8 cellular contexts compared by ENCODE assay signal in genomic region chr1:6600410-6601048, GRCh38. TPM values are rescaled to one million over a fixed set of nuclear protein-coding genes. Genes with fewer than 3 reads are reported as not detected.
DNase-seq lines count a peak whose midpoint lies in the region; ATAC-seq and TF ChIP-seq lines count a peak whose summit lies in the region.

No MANE protein-coding gene starts in this region.

- H4K20me1 ChIP-seq in IMR-90 (ENCODE audit: insufficient read depth, low read length) (peaks cover 65% of the 10 kb centered on the region), mammary epithelial cell (ENCODE audit: insufficient read depth, low read length) (peaks cover 16% of the 10 kb centered on the region)

- peak overlapping the region; percentile 60 for H2BK5ac ChIP-seq in IMR-90 (ENCODE audit: low read depth, low read length, poor library complexity, severe bottlenecking)

- TF ChIP-seq POLR2A in IMR-90 (IDR thresholded peaks at IDR 0.05; ENCODE audit: low read depth, low read length) (no peak), vagina (IDR thresholded peaks at IDR 0.05) (no peak)

- H3K79me1 ChIP-seq in IMR-90 (ENCODE audit: low read depth in 1 of 2, low read length in 2 of 2), result peaks cover 5 to 66% of the 10 kb centered on the region in 2 experiments; a peak in 3 of 4 replicates

- H3K27me3 Mint-ChIP-seq in Caco-2 (ENCODE audit: insufficient read depth, unreplicated experiment), result no peaks in the 10 kb centered on the region

- H3K36me3 Mint-ChIP-seq in Caco-2 (ENCODE audit: insufficient read depth, unreplicated experiment), result peaks cover 65% of the 10 kb centered on the region

- H2BK20ac ChIP-seq in IMR-90 (ENCODE audit: low read depth, low read length), result peak overlapping the region; percentile 21; the same call in 1 of the 2 replicates

- peak overlapping the region; percentile 81 for H3K23ac ChIP-seq in IMR-90 (ENCODE audit: low read depth, low read length)

- BruUV-seq in Caco-2 (replicated peaks; lab: Mats Ljungman, UMichigan) (TSS peak; percentile 24), IMR-90 (replicated peaks; lab: Mats Ljungman, UMichigan) (TSS peak; percentile 12), mammary epithelial cell (replicated peaks; lab: Mats Ljungman, UMichigan) (TSS peak; percentile 47)

- H3K36me3 ChIP-seq in Caco-2 (ENCODE audit: control insufficient read depth, insufficient read depth, low read length) (peaks cover 6% of the 10 kb centered on the region), IMR-90 (ENCODE audit: control insufficient read depth, insufficient read depth, low read length) (peaks cover 32% of the 10 kb centered on the region), mammary epithelial cell (ENCODE audit: insufficient read depth, low read length) (peaks cover 18% of the 10 kb centered on the region), mesodermal cell (ENCODE audit: control insufficient read depth, insufficient read depth, low read length) (peaks cover 38% of the 10 kb centered on the region), vagina (peaks cover 0 to 36% of the 10 kb centered on the region in 2 donors)

- no peaks in the 10 kb centered on the region for H3K4me1 Mint-ChIP-seq in Caco-2 (ENCODE audit: low read depth, unreplicated experiment)

- peak overlapping the region; percentile 97 for H3K27ac Mint-ChIP-seq in Caco-2 (ENCODE audit: unreplicated experiment)

- peak overlapping the region; percentile 5; the same call in 1 of the 2 replicates for H4K5ac ChIP-seq in IMR-90 (ENCODE audit: low read depth, low read length)

- peak overlapping the region; percentile 61; the same call in 1 of the 2 replicates for H4K91ac ChIP-seq in IMR-90 (ENCODE audit: insufficient read depth, low read depth, low read length)

- in situ Hi-C loops in IMR-90 (cut with MboI; ENCODE audit: low sequenced_read_pairs), result no loop called here
- in situ Hi-C loops in mammary epithelial cell (cut with MboI; ENCODE audit: low sequenced_read_pairs in 2 of 2), result no loop called here

- peak overlapping the region in 1 of 2 experiments; percentile 26; a peak in 1 of 4 replicates for H4K8ac ChIP-seq in IMR-90 (ENCODE audit: low read depth in 2 of 2, low read length in 2 of 2)

- intact Hi-C loops in Caco-2 (cut with micrococcal nuclease; ENCODE audit: unreplicated experiment), result loop anchor here (10.0 kb wide), 2 partner anchors 46 to 106 kb away; partner anchors contain the start of genes NOL9, PLEKHG5 and TAS1R1
- intact Hi-C loops in IMR-90 (cut with micrococcal nuclease), result loop anchor here (2.0 kb wide), 1 partner anchor 46 kb away; no protein-coding TSS in a partner anchor
- intact Hi-C loops in mammary epithelial cell (cut with micrococcal nuclease), result loop anchor here (1.0 to 2.0 kb wide), 4 partner anchors 13 to 112 kb away; partner anchors contain the start of genes NOL9 and PHF13
- intact Hi-C loops in vagina (cut with DNase I), result loop anchor here (5.0 kb wide), 1 partner anchor 37 kb away; no protein-coding TSS in a partner anchor

- TF ChIP-seq RAD21 in IMR-90 (IDR thresholded peaks at IDR 0.05; ENCODE audit: low read length), result no peak

- WGBS in IMR-90 (ENCODE audit: extremely low coverage in 2 of 2, insufficient read length in 1 of 2), 2 experiments, result 0% methylated on average over 1 of the region's 10 CpGs; no CpG with 5 or more reads in 1 of the 2 experiments
- 4% methylated on average over 9 of the region's 10 CpGs for WGBS in mammary epithelial cell (ENCODE audit: low coverage, missing lambda C conversion rate)
- 26 to 28% methylated on average over 9 to 10 of the region's 10 CpGs for WGBS in mesodermal cell (ENCODE audit: insufficient coverage in 2 of 2), 2 experiments

- DNase-seq in Caco-2 (no peak), IMR-90 (peak; percentile 27), mammary epithelial cell (no peak), vagina (ENCODE audit: extremely low spot score in 2 of 2) (no peak), EL (no peak)

- H3K27me3 ChIP-seq in Caco-2 (replicated peaks; ENCODE audit: control insufficient read depth, insufficient read depth, low read length) (no peaks in the 10 kb centered on the region), IMR-90 (ENCODE audit: control insufficient read depth, insufficient read depth, low read length) (no peaks in the 10 kb centered on the region), mammary epithelial cell (ENCODE audit: insufficient read depth, low read length) (no peaks in the 10 kb centered on the region), vagina (no peaks in the 10 kb centered on the region)

- peaks cover 71% of the 10 kb centered on the region for H3K79me2 ChIP-seq in mammary epithelial cell (ENCODE audit: insufficient read depth, low read length)

- H3K4me3 ChIP-seq in Caco-2 (ENCODE audit: low read depth, low read length) (peak overlapping the region; percentile 56), IMR-90 (ENCODE audit: insufficient read depth, low read depth, low read length) (peak overlapping the region; percentile 88), mammary epithelial cell (replicated peaks in 1 of 3; ENCODE audit: insufficient read depth in 1 of 3, low read depth in 2 of 3, low read length in 3 of 3) (peak overlapping the region; percentile 58 to 98 (median 95)), mesodermal cell (ENCODE audit: extremely low read depth, insufficient read depth, low read length, poor library complexity, severe bottlenecking) (peak overlapping the region; percentile 81), vagina (peak overlapping the region; percentile 59 to 74)

- peak overlapping the region; percentile 59 for H3K56ac ChIP-seq in IMR-90 (ENCODE audit: extremely low read depth, insufficient read depth, low read length)

- H3K14ac ChIP-seq in IMR-90 (replicated peaks; ENCODE audit: low read depth, low read length), result peak overlapping the region; percentile 76

- peak overlapping the region; percentile 100 for H2AK9ac ChIP-seq in IMR-90 (replicated peaks; ENCODE audit: low read depth, low read length, poor library complexity)

- no peak overlapping the region; the same call in 2 of the 3 replicates for H2BK15ac ChIP-seq in IMR-90 (ENCODE audit: low read depth, low read length)

- no peak overlapping the region; the same call in 1 of the 2 replicates for H3K18ac ChIP-seq in IMR-90 (ENCODE audit: low read depth, low read length)

- CTCF ChIA-PET in Caco-2 (lab: Charles Lee) (no interaction called here), IMR-90 (lab: Yijun Ruan, JAX) (interaction anchor here (0.6 kb wide), 1 partner anchor 19 kb away, joined by 6 read pairs; no protein-coding TSS in a partner anchor), mammary epithelial cell (lab: Charles Lee; ENCODE audit: low non-redundant PET) (interaction anchor here (0.7 kb wide), 1 partner anchor 87 kb away, joined by 3 read pairs; no protein-coding TSS in a partner anchor)

- H3K4me2 ChIP-seq in IMR-90 (ENCODE audit: low read depth, low read length) (peak overlapping the region; percentile 68), mammary epithelial cell (ENCODE audit: insufficient read depth, low read depth, low read length) (peak overlapping the region; percentile 76)

- H3K4me1 ChIP-seq in Caco-2 (peaks cover 9% of the 10 kb centered on the region; the same call in 1 of the 2 replicates), IMR-90 (ENCODE audit: control insufficient read depth, insufficient read depth, low read length) (peaks cover 14% of the 10 kb centered on the region), mammary epithelial cell (ENCODE audit: insufficient read depth, low read length) (peaks cover 42% of the 10 kb centered on the region), mesodermal cell (ENCODE audit: control insufficient read depth, insufficient read depth, low read length, poor library complexity, severe bottlenecking) (peaks cover 19% of the 10 kb centered on the region), vagina (peaks cover 72% of the 10 kb centered on the region)

- H3K27ac ChIP-seq in IMR-90 (ENCODE audit: insufficient read depth, low read length), result peak overlapping the region; percentile 58
- H3K27ac ChIP-seq in mammary epithelial cell (ENCODE audit: insufficient read depth, low read depth, low read length), result peak overlapping the region; percentile 97
- H3K27ac ChIP-seq in mesodermal cell (ENCODE audit: low read depth, low read length, severe bottlenecking), result peak overlapping the region; percentile 79
- peak overlapping the region; percentile 98 for H3K27ac ChIP-seq in vagina

- peak overlapping the region; percentile 96 for H3K4me3 Mint-ChIP-seq in Caco-2 (ENCODE audit: unreplicated experiment)

- no peak for TF ChIP-seq CTCF in Caco-2 (IDR thresholded peaks at IDR 0.05; ENCODE audit: insufficient read depth in 1 of 2, low read depth in 1 of 2, low read length in 1 of 2, severe bottlenecking in 1 of 2, unreplicated experiment in 1 of 2)
- TF ChIP-seq CTCF in IMR-90 (conservative IDR thresholded peaks at IDR 0.05; ENCODE audit: low read depth, low read length), result no peak
- no peak for TF ChIP-seq CTCF in mammary epithelial cell (conservative IDR thresholded peaks at IDR 0.05 in 1 of 2, IDR thresholded peaks at IDR 0.05 in 1 of 2; ENCODE audit: extremely low read depth in 1 of 2, insufficient read depth in 1 of 2, low read depth in 1 of 2, low read length in 2 of 2)
- no peak for TF ChIP-seq CTCF in vagina (IDR thresholded peaks at IDR 0.05)

- no peak for ATAC-seq in IMR-90 (ENCODE audit: low read depth)
- ATAC-seq in HG03097 (IDR thresholded peaks at IDR 0.05; ENCODE audit: low FRiP score, unreplicated experiment), result no peak
- ATAC-seq in GM19328 (IDR thresholded peaks at IDR 0.05; ENCODE audit: unreplicated experiment), result no peak

- dilution Hi-C loops in IMR-90 (cut with HindIII; ENCODE audit: low sequenced_read_pairs, unreplicated experiment) (no loop called here), mammary epithelial cell (cut with HindIII; ENCODE audit: low sequenced_read_pairs) (no loop called here)

- peak overlapping the region; percentile 46 for H2AK5ac ChIP-seq in IMR-90 (ENCODE audit: low read depth, low read length)

- POLR2A ChIA-PET in Caco-2 (lab: Charles Lee) (no interaction called here), IMR-90 (lab: Charles Lee; ENCODE audit: unreplicated experiment) (no interaction called here)

- H3K9me3 Mint-ChIP-seq in Caco-2 (ENCODE audit: unreplicated experiment), result no peaks in the 10 kb centered on the region

- peak overlapping the region; percentile 79 for H3K4ac ChIP-seq in IMR-90 (ENCODE audit: low read depth, low read length)

- peak overlapping the region; percentile 78 for H2AFZ ChIP-seq in IMR-90 (replicated peaks; ENCODE audit: low read length, poor library complexity)
- no peak overlapping the region for H2AFZ ChIP-seq in mammary epithelial cell (ENCODE audit: low read depth, low read length)

- H2BK120ac ChIP-seq in IMR-90 (ENCODE audit: low read depth, low read length), result peak overlapping the region; percentile 59

- H3K9me3 ChIP-seq in Caco-2 (no peaks in the 10 kb centered on the region), IMR-90 (ENCODE audit: control insufficient read depth, insufficient read depth, low read length) (no peaks in the 10 kb centered on the region), mammary epithelial cell (replicated peaks; ENCODE audit: insufficient read depth, low read length) (no peaks in the 10 kb centered on the region), mesodermal cell (ENCODE audit: control insufficient read depth, low read length) (no peaks in the 10 kb centered on the region), vagina (no peaks in the 10 kb centered on the region)

- peaks cover 13% of the 10 kb centered on the region for H3K9me1 ChIP-seq in IMR-90 (ENCODE audit: insufficient read depth, low read length)

- H3K9ac ChIP-seq in IMR-90 (ENCODE audit: low read depth, low read length) (peak overlapping the region; percentile 58), mammary epithelial cell (ENCODE audit: insufficient read depth, low read length) (peak overlapping the region; percentile 99)

RNA-seq across cellular contexts. Expression of gene KLHL21, which starts 2.1 kb away (rescaled TPM):
- total RNA-seq in Caco-2 (2022), result 21.6 and 22.4 TPM in 2 replicates
- total RNA-seq in IMR-90 (2012; rRNA removed), result 12.0 and 14.2 TPM in 2 replicates
- polyA plus RNA-seq in IMR-90 (2012; rRNA removed), result 36.7 and 37.4 TPM in 2 replicates
- 27.2 and 40.1 TPM in 2 replicates for polyA plus RNA-seq in IMR-90 (2012; cell fraction: cytosol; rRNA removed)
- polyA plus RNA-seq in IMR-90 (2012; cell fraction: nucleus; rRNA removed; ENCODE audit: low replicate concordance), result 70.4 and 149 TPM in 2 replicates
- 100 to 1,000 TPM in 1 of 2 donors, 10 to 100 TPM in 1; 64.5 to 160 TPM for total RNA-seq in mammary epithelial cell
- 38.1 TPM for polyA plus RNA-seq in mammary epithelial cell
- polyA minus RNA-seq in mammary epithelial cell, result 67.9 TPM
- 7.8 TPM for polyA plus RNA-seq in mesodermal cell (2013, experiment 1 of 2)
- polyA plus RNA-seq in mesodermal cell (2013, experiment 2 of 2), result 7.7 TPM
- total RNA-seq in vagina, result 54.3 TPM

RNA-seq across cellular contexts. Expression of gene PHF13, which starts 13.0 kb away (rescaled TPM):
- total RNA-seq in Caco-2 (2022) (20.0 and 21.8 TPM in 2 replicates), IMR-90 (2012; rRNA removed) (7.3 and 9.4 TPM in 2 replicates), mammary epithelial cell (10 to 100 TPM; 11.8 to 16.3 TPM), vagina (21.6 TPM)
- polyA plus RNA-seq in IMR-90 (2012; rRNA removed) (7.6 and 9.8 TPM in 2 replicates), mammary epithelial cell (7.4 TPM)
- 6.4 and 8.4 TPM in 2 replicates for polyA plus RNA-seq in IMR-90 (2012; cell fraction: cytosol; rRNA removed)
- 13.3 and 25.1 TPM in 2 replicates for polyA plus RNA-seq in IMR-90 (2012; cell fraction: nucleus; rRNA removed; ENCODE audit: low replicate concordance)
- polyA minus RNA-seq in mammary epithelial cell, result 8.7 TPM
- polyA plus RNA-seq in mesodermal cell (2013, experiment 1 of 2), result 26.7 TPM
- 22.6 TPM for polyA plus RNA-seq in mesodermal cell (2013, experiment 2 of 2)

RNA-seq across cellular contexts. Expression of gene ZBTB48, which starts 20.7 kb away (rescaled TPM):
- 22.5 and 24.8 TPM in 2 replicates for total RNA-seq in Caco-2 (2022)
- 9.3 and 10.3 TPM in 2 replicates for total RNA-seq in IMR-90 (2012; rRNA removed)
- polyA plus RNA-seq in IMR-90 (2012; rRNA removed), result 17.5 and 19.7 TPM in 2 replicates
- polyA plus RNA-seq in IMR-90 (2012; cell fraction: cytosol; rRNA removed), result 10.0 and 15.6 TPM in 2 replicates
- 61.7 and 153 TPM in 2 replicates for polyA plus RNA-seq in IMR-90 (2012; cell fraction: nucleus; rRNA removed; ENCODE audit: low replicate concordance)
- total RNA-seq in mammary epithelial cell, result 10 to 100 TPM; 15.3 to 29.5 TPM
- polyA plus RNA-seq in mammary epithelial cell, result 14.5 TPM
- polyA minus RNA-seq in mammary epithelial cell, result 0.47 TPM
- polyA plus RNA-seq in mesodermal cell (2013, experiment 1 of 2), result 20.0 TPM
- 18.6 TPM for polyA plus RNA-seq in mesodermal cell (2013, experiment 2 of 2)
- 9.1 TPM for total RNA-seq in vagina

RNA-seq across cellular contexts. Expression of gene THAP3, which starts 24.1 kb away (rescaled TPM):
- total RNA-seq in Caco-2 (2022) (13.5 and 15.1 TPM in 2 replicates), IMR-90 (2012; rRNA removed) (13.9 and 14.2 TPM in 2 replicates), mammary epithelial cell (10 to 100 TPM in 1 of 2 donors, 1 to 10 TPM in 1; 7.2 to 11.4 TPM), vagina (29.0 TPM)
- polyA plus RNA-seq in IMR-90 (2012; rRNA removed) (14.9 and 16.0 TPM in 2 replicates), mammary epithelial cell (5.4 TPM)
- polyA plus RNA-seq in IMR-90 (2012; cell fraction: cytosol; rRNA removed), result 11.8 and 12.7 TPM in 2 replicates
- 23.2 and 37.1 TPM in 2 replicates for polyA plus RNA-seq in IMR-90 (2012; cell fraction: nucleus; rRNA removed; ENCODE audit: low replicate concordance)
- not detected for polyA minus RNA-seq in mammary epithelial cell
- polyA plus RNA-seq in mesodermal cell (2013, experiment 1 of 2), result 24.1 TPM
- polyA plus RNA-seq in mesodermal cell (2013, experiment 2 of 2), result 21.9 TPM

RNA-seq across cellular contexts. Expression of gene TAS1R1, which starts 45.4 kb away (rescaled TPM):
- not detected in 2 replicates for total RNA-seq in Caco-2 (2022)
- total RNA-seq in IMR-90 (2012; rRNA removed), result not detected in 2 replicates
- polyA plus RNA-seq in IMR-90 (2012; rRNA removed), result 0.05 and 0.10 TPM in 2 replicates
- polyA plus RNA-seq in IMR-90 (2012; cell fraction: cytosol; rRNA removed), result 0.05 TPM in 1 of 2 replicates, not detected in the other
- polyA plus RNA-seq in IMR-90 (2012; cell fraction: nucleus; rRNA removed; ENCODE audit: low replicate concordance), result 0.09 and 0.15 TPM in 2 replicates
- under 1 TPM in 1 of 2 donors, not detected in 1; 0.09 TPM for total RNA-seq in mammary epithelial cell
- polyA plus RNA-seq in mammary epithelial cell, result 0.05 TPM
- polyA minus RNA-seq in mammary epithelial cell, result not detected
- polyA plus RNA-seq in mesodermal cell (2013, experiment 1 of 2), result not detected
- polyA plus RNA-seq in mesodermal cell (2013, experiment 2 of 2), result 0.15 TPM
- total RNA-seq in vagina, result not detected
